ENCODE assay signal across 19 cellular contexts in genomic region chr10:125606406-125606805, GRCh38.
A peak's percentile ranks its signal among the peaks of the same experiment; 100 is the strongest.
DNase-seq lines count a peak whose midpoint lies in the region; ATAC-seq and TF ChIP-seq lines count a peak whose summit lies in the region.
"Had no signal": no experiment of that assay in that cellular context is flagged by ENCODE, and none has a peak within 500 bp of the region (broad histone marks: within the 10 kb centered on the region; RNA-seq: fewer than 3 reads in every experiment).

No MANE protein-coding gene starts in this region.

- DNase-seq in CMK (ENCODE audit: low read depth) = peak; percentile 12
- DNase-seq in endothelial cell (ENCODE audit: low spot score) = no peak
- peak; percentile 87 to 98 for DNase-seq in lung microvascular endothelial cell (ENCODE audit: low read depth in 2 of 2)
- no peak for DNase-seq in activated gamma-delta T cell (lab: John Stamatoyannopoulos, UW)
- DNase-seq in sciatic nerve (ENCODE audit: low spot score) = no peak
- no peak for DNase-seq in GM19238 (ENCODE audit: insufficient read length, low spot score)
- DNase-seq: DMS53, EL, GM23248, MV-4-11, NCI-H1105 treated with DMSO at 0.1 percent for 48 hours, NCI-H2029 treated with DMSO at 0.1 percent for 48 hours, NCI-H2171, NCI-H524 treated with DMSO at 0.1 percent for 48 hours, NCI-H82, SW 1271 had no signal

- peaks cover 22% of the 10 kb centered on the region for H3K4me1 Mint-ChIP-seq in endothelial cell (ENCODE audit: unreplicated experiment)
- H3K4me1 Mint-ChIP-seq: B cell, CD14-positive monocyte had no signal

- H3K27ac Mint-ChIP-seq in endothelial cell (ENCODE audit: unreplicated experiment) = peak overlapping the region; percentile 44
- H3K27ac Mint-ChIP-seq: B cell, CD14-positive monocyte had no signal

- H3K9me3 Mint-ChIP-seq in endothelial cell (ENCODE audit: unreplicated experiment) = no peaks in the 10 kb centered on the region

- ATAC-seq in SK-N-SH treated with all-trans-retinoic acid at 6 μM for 48 hours (no peak; the same call in 2 of the 3 replicates), sciatic nerve (no peak)

- peaks cover 5% of the 10 kb centered on the region for H3K27me3 Mint-ChIP-seq in endothelial cell (ENCODE audit: unreplicated experiment)

- TF ChIP-seq CTCF in endothelial cell (IDR thresholded peaks at IDR 0.05; ENCODE audit: unreplicated experiment) = no peak

- intact Hi-C loops in sciatic nerve (cut with DNase I) = no loop called here

- no peak overlapping the region for H3K4me3 Mint-ChIP-seq in endothelial cell (ENCODE audit: unreplicated experiment)
- H3K4me3 Mint-ChIP-seq: B cell, CD14-positive monocyte had no signal

- H3K36me3 Mint-ChIP-seq in endothelial cell (ENCODE audit: low read depth, unreplicated experiment) = no peaks in the 10 kb centered on the region
- H3K36me3 Mint-ChIP-seq: CD14-positive monocyte had no signal

TF ChIP-seq in SK-N-SH treated with all-trans-retinoic acid at 6 μM for 48 hours, 23 proteins besides CTCF, POLR2A, EP300 and RAD21:
- 0 out of 2 replicates have a peak, but pooled peaks have one; percentile 12 for TF ChIP-seq TCF4 (CRISPR knock-in tag; IDR thresholded peaks at IDR 0.05; ENCODE audit: borderline replicate concordance)
- TF ChIP-seq ESRRG (CRISPR knock-in tag; IDR thresholded peaks at IDR 0.05) = no peak

Comparison
In these comparisons a context has a peak if more than half of its experiments do, and no peak if none do; other contexts are left out.
1. DNase-seq: peak in CMK (single experiment) and lung microvascular endothelial cell (2 of 2); none in endothelial cell (single experiment), activated gamma-delta T cell (single experiment), sciatic nerve (single experiment) and GM19238 (single experiment).